Comparison of ENCODE assay signal across 33 cellular contexts in the genomic region with DNA sequence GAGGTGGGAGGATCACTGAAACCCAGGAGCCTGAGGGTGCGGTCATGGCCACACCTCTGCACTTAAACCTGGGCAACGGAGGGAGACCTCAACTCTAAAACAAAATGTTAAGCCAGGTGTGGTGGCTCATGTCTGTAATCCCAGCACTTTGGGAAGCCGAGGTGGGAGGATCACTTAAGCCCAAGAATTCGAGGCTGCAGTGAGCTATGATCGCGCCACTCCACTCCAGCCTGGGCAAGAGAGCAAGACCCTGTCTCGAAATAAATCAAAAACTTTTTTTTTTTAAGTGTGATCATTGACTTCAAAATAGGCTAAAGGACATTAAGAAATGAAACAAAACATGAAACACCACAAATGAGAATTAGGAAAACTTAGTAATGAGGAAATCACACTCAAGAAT.
"Had no signal": no experiment of that assay in that cellular context is flagged by ENCODE, and none has a peak within 500 bp of the region (broad histone marks: within the 10 kb centered on the region; RNA-seq: fewer than 3 reads in every experiment).

No MANE protein-coding gene starts in this region.

- H3K9me3 ChIP-seq: adrenal gland, body of pancreas, colonic mucosa, gastroesophageal sphincter, lower lobe of right lung, neutrophil, prostate gland, upper lobe of left lung, vagina had no signal

- H3K27me3 Mint-ChIP-seq: activated naive CD8-positive, alpha-beta T cell treated with anti-CD3 and anti-CD28 coated beads for 36 hours; stimulated activated naive CD8-positive, alpha-beta T cell treated with anti-CD3 and anti-CD28 coated beads, Interleukin-15, amount 100 ng/mL, for 72 hours had no signal

- H3K27ac ChIP-seq: body of pancreas, colonic mucosa, dorsolateral prefrontal cortex, gastroesophageal sphincter, lower lobe of right lung, neutrophil, prostate gland, skin epidermis, upper lobe of left lung, vagina had no signal

- H3K4me1 ChIP-seq: body of pancreas, colonic mucosa, gastroesophageal sphincter, prostate gland, vagina had no signal

- DNase-seq: activated CD4-positive, alpha-beta T cell treated with anti-CD3 and anti-CD28 coated beads for 48 hours; activated CD4-positive, alpha-beta T cell treated with anti-CD3 and anti-CD28 coated beads, Interleukin-2, amount 50 U/mL, for 48 hours; activated CD8-positive, alpha-beta memory T cell treated with anti-CD3 and anti-CD28 coated beads for 24 hours; activated effector memory CD4-positive, alpha-beta T cell treated with Interleukin-2 at 50 U/mL for 16 hours; activated naive CD4-positive, alpha-beta T cell treated with Interleukin-2 at 50 U/mL for 16 hours; activated naive CD8-positive, alpha-beta T cell treated with anti-CD3 and anti-CD28 coated beads for 36 hours; aorta; body of pancreas; colonic mucosa; dorsolateral prefrontal cortex; effector memory CD4-positive, alpha-beta T cell; erythroblast; head of caudate nucleus; hypothalamus; kidney glomerular epithelial cell; lower lobe of right lung; mesenchymal stem cell; natural killer cell; stimulated activated CD4-positive, alpha-beta T cell treated with anti-CD3 and anti-CD28 coated beads, Interleukin-12 subunit alpha, Interleukin-12 subunit beta, amount 100 ng/mL, for 4 hours; stimulated activated CD4-positive, alpha-beta T cell treated with anti-CD3 and anti-CD28 coated beads, Interleukin-4, amount 100 ng/mL, for 24 hours; stimulated activated naive CD8-positive, alpha-beta T cell treated with anti-CD3 and anti-CD28 coated beads, Interleukin-15, amount 100 ng/mL, for 72 hours; substantia nigra; T-helper 1 cell; upper lobe of left lung had no signal

- H3K36me3 Mint-ChIP-seq: natural killer cell had no signal

- H3K4me3 Mint-ChIP-seq: activated naive CD8-positive, alpha-beta T cell treated with anti-CD3 and anti-CD28 coated beads for 36 hours; natural killer cell; stimulated activated effector memory CD8-positive, alpha-beta T cell treated with anti-CD3 and anti-CD28 coated beads, Interleukin-12 subunit alpha, Interleukin-12 subunit beta, amount 100 ng/mL, for 72 hours; stimulated activated naive CD8-positive, alpha-beta T cell treated with anti-CD3 and anti-CD28 coated beads, Interleukin-15, amount 100 ng/mL, for 72 hours had no signal

- H3K9me3 Mint-ChIP-seq: activated naive CD8-positive, alpha-beta T cell treated with anti-CD3 and anti-CD28 coated beads for 36 hours; natural killer cell; stimulated activated effector memory CD8-positive, alpha-beta T cell treated with anti-CD3 and anti-CD28 coated beads, Interleukin-12 subunit alpha, Interleukin-12 subunit beta, amount 100 ng/mL, for 72 hours; stimulated activated naive CD8-positive, alpha-beta T cell treated with anti-CD3 and anti-CD28 coated beads, Interleukin-15, amount 100 ng/mL, for 72 hours had no signal

- ATAC-seq: body of pancreas; gastroesophageal sphincter; left lobe of liver; lower lobe of right lung; natural killer cell; sciatic nerve; stimulated activated effector memory CD8-positive, alpha-beta T cell treated with anti-CD3 and anti-CD28 coated beads, Interleukin-12 subunit alpha, Interleukin-12 subunit beta, amount 100 ng/mL, for 72 hours; stimulated activated naive CD8-positive, alpha-beta T cell treated with anti-CD3 and anti-CD28 coated beads, Interleukin-15, amount 100 ng/mL, for 72 hours had no signal

- H3K4me3 ChIP-seq: adrenal gland, body of pancreas, colonic mucosa, dorsolateral prefrontal cortex, gastroesophageal sphincter, lower lobe of right lung, prostate gland, skin epidermis, upper lobe of left lung, vagina had no signal

- H3K27me3 ChIP-seq: adrenal gland, body of pancreas, colonic mucosa, dorsolateral prefrontal cortex, gastroesophageal sphincter, neutrophil, upper lobe of left lung, vagina had no signal

- H3K27ac Mint-ChIP-seq: activated naive CD8-positive, alpha-beta T cell treated with anti-CD3 and anti-CD28 coated beads for 36 hours; natural killer cell; stimulated activated effector memory CD8-positive, alpha-beta T cell treated with anti-CD3 and anti-CD28 coated beads, Interleukin-12 subunit alpha, Interleukin-12 subunit beta, amount 100 ng/mL, for 72 hours had no signal

- H3K36me3 ChIP-seq: adrenal gland, colonic mucosa, prostate gland had no signal

- H3K4me1 Mint-ChIP-seq: activated naive CD8-positive, alpha-beta T cell treated with anti-CD3 and anti-CD28 coated beads for 36 hours had no signal
